9 cellular contexts compared by ENCODE assay signal in genomic region chr11:93041682-93042081, GRCh38.
"Had no signal": no experiment of that assay in that cellular context is flagged by ENCODE, and none has a peak within 500 bp of the region (broad histone marks: within the 10 kb centered on the region; RNA-seq: fewer than 3 reads in every experiment).

No MANE protein-coding gene starts in this region.

- ATAC-seq: GM23338, K562 had no signal

- H3K4me2 ChIP-seq: GM23338 had no signal

- H3K27ac ChIP-seq: HL-60 had no signal

- H2AFZ ChIP-seq: GM23338 had no signal

- H3K4me3 ChIP-seq: GM23338, K562 had no signal

- FAIRE-seq: H54, K562 had no signal

- DNase-seq: H9, HCEC 1CT, HFFc6, IMR-90, KG1 had no signal
